Comparison of ENCODE assay signal across 9 cellular contexts in the genomic region with DNA sequence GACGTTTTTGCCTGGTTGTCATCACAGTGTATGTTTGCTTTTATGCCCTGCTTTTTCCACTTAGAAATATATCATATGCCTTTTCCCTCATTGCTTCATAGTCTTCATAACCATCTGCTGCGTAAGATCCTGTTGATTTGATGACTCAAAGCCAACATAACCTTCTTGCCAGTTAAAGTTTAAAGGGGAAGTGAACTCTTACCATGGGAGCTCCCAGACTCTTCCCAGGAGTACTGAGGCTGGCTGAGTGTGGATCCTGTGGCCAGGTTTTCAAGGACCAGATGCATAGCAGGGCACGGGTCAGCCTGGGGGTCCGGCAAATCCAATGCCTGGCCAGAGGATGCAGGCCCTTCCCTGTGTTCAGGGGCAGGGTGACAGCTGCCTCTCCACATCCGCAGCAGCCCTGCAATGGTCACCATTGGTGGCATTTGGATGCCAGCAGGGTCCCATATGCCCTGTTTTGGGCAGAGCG. TPM values are rescaled to one million over a fixed set of nuclear protein-coding genes. Genes with fewer than 3 reads are reported as not detected.
DNase-seq lines count a peak whose midpoint lies in the region; ATAC-seq and TF ChIP-seq lines count a peak whose summit lies in the region.
"Had no signal": no experiment of that assay in that cellular context is flagged by ENCODE, and none has a peak within 500 bp of the region (broad histone marks: within the 10 kb centered on the region; RNA-seq: fewer than 3 reads in every experiment).

No MANE protein-coding gene starts in this region.

- TF ChIP-seq CTCF in astrocyte of the cerebellum (IDR thresholded peaks at IDR 0.05; ENCODE audit: low read depth, low read length, missing control alignments) (no peak), vagina (IDR thresholded peaks at IDR 0.05) (no peak)

- TF ChIP-seq POLR2A in vagina (IDR thresholded peaks at IDR 0.05): no peak

- no peaks in the 10 kb centered on the region for H3K9me3 ChIP-seq in vagina

- no peaks in the 10 kb centered on the region for H3K36me3 ChIP-seq in vagina

- H3K27ac ChIP-seq in vagina: peak overlapping the region; percentile 45

- H3K4me3 ChIP-seq in astrocyte of the cerebellum (ENCODE audit: low read depth, low read length) (no peak overlapping the region), vagina (no peak overlapping the region)

- peak; percentile 20 for DNase-seq in NCI-H510A treated with DMSO at 0.1 percent for 48 hours (lab: John Stamatoyannopoulos, UW)
- no peak for DNase-seq in NCI-H510A (lab: John Stamatoyannopoulos, UW)
- peak; percentile 65 for DNase-seq in astrocyte of the cerebellum (ENCODE audit: low read depth)
- peak; percentile 86 for DNase-seq in kidney tubule cell (ENCODE audit: low spot score)
- DNase-seq in vagina (ENCODE audit: extremely low spot score in 2 of 2): no peak
- DNase-seq in NCI-H748 (lab: John Stamatoyannopoulos, UW; ENCODE audit: unreplicated experiment): no peak
- DNase-seq: nephron progenitor cell had no signal

- ATAC-seq in HG03139 (IDR thresholded peaks at IDR 0.05; ENCODE audit: unreplicated experiment): no peak
- ATAC-seq in HG02973 (IDR thresholded peaks at IDR 0.05; ENCODE audit: unreplicated experiment): no peak

- in situ Hi-C loops in astrocyte of the cerebellum (cut with HindIII; ENCODE audit: low sequenced_read_pairs): no loop called here

- no peaks in the 10 kb centered on the region for H3K27me3 ChIP-seq in vagina

- H3K4me1 ChIP-seq in vagina: peaks cover 36% of the 10 kb centered on the region

- intact Hi-C loops in vagina (cut with DNase I): no loop called here

RNA-seq across cellular contexts. Expression of a gene that starts 42.0 kb away (rescaled TPM):
- 32.7 TPM for total RNA-seq in vagina

RNA-seq across cellular contexts. Expression of a gene that starts 52.6 kb away (rescaled TPM):
- total RNA-seq in vagina: 16.2 TPM

Comparison
In these comparisons a context has a peak if more than half of its experiments do, and no peak if none do; other contexts are left out.
1. DNase-seq: peak in NCI-H510A treated with DMSO at 0.1 percent for 48 hours (single experiment), astrocyte of the cerebellum (single experiment) and kidney tubule cell (single experiment); none in NCI-H510A (single experiment), vagina (0 of 2) and NCI-H748 (single experiment).